Comparison of ENCODE assay signal across 19 cellular contexts in genomic region chr9:28379082-28379481, GRCh38.
"Had no signal": no experiment of that assay in that cellular context is flagged by ENCODE, and none has a peak within 500 bp of the region (broad histone marks: within the 10 kb centered on the region; RNA-seq: fewer than 3 reads in every experiment).

No MANE protein-coding gene starts in this region.

- H3K27me3 ChIP-seq: MG63, SJCRH30 had no signal

- FAIRE-seq: RCC 7860 had no signal

- H3K27ac ChIP-seq: RWPE1, SJCRH30 had no signal

- DNase-seq: Karpas-422, KBM-7, MG63, NCI-H1092 treated with DMSO at 0.1 percent for 48 hours, NCI-H1436, NCI-H187, NCI-H2029, NCI-H2081 treated with DMSO at 0.1 percent for 48 hours, NCI-H2171, NCI-H226, NCI-H446, NCI-H510A, NCI-H524 treated with DMSO at 0.1 percent for 48 hours, NCI-H774, SHP77, SJCRH30, T-helper 1 cell had no signal

- H3K4me1 ChIP-seq: SJCRH30 had no signal

- H3K4me3 ChIP-seq: MG63, SJCRH30 had no signal

- H3K36me3 ChIP-seq: MG63, SJCRH30 had no signal
